ENCODE assay signal across 22 cellular contexts in genomic region chr2:105936954-105937353, GRCh38.
"Had no signal": no experiment of that assay in that cellular context is flagged by ENCODE, and none has a peak within 500 bp of the region (broad histone marks: within the 10 kb centered on the region; RNA-seq: fewer than 3 reads in every experiment).

No MANE protein-coding gene starts in this region.

- H3K27ac ChIP-seq: dorsolateral prefrontal cortex, epithelial cell of prostate, esophagus squamous epithelium, prostate gland, right atrium auricular region, sigmoid colon, stomach, tibial artery had no signal

- H3K36me3 ChIP-seq: esophagus squamous epithelium, prostate gland, right atrium auricular region, sigmoid colon, stomach, tibial artery had no signal

- DNase-seq: dorsolateral prefrontal cortex; effector CD4-positive, alpha-beta T cell; esophagus squamous epithelium; hypothalamus; immature natural killer cell; islet precursor cell; kidney glomerular epithelial cell; mesenchymal stem cell; mucosa of descending colon; naive B cell; sigmoid colon; stimulated activated CD4-positive, alpha-beta T cell treated with anti-CD3 and anti-CD28 coated beads, Interleukin-2, amount 100 ng/mL, for 24 hours; stimulated activated CD4-positive, alpha-beta T cell treated with anti-CD3 and anti-CD28 coated beads, Interleukin-4, amount 100 ng/mL, for 24 hours; stimulated activated naive CD4-positive, alpha-beta T cell treated with Interleukin-2 at 50 U/mL for 16 hours; stomach; tibial artery had no signal

- ATAC-seq: left lobe of liver; mucosa of descending colon; stimulated activated effector memory CD8-positive, alpha-beta T cell treated with anti-CD3 and anti-CD28 coated beads, Interleukin-12 subunit alpha, Interleukin-12 subunit beta, amount 100 ng/mL, for 72 hours had no signal

- H3K4me1 ChIP-seq: prostate gland, right atrium auricular region had no signal

- H3K4me3 ChIP-seq: dorsolateral prefrontal cortex, esophagus squamous epithelium, lung, mucosa of descending colon, prostate gland, right atrium auricular region, sigmoid colon, stomach, tibial artery had no signal

- H3K27me3 ChIP-seq: dorsolateral prefrontal cortex, esophagus squamous epithelium, right atrium auricular region, sigmoid colon, stomach, tibial artery had no signal

- H3K9me3 ChIP-seq: esophagus squamous epithelium, prostate gland, right atrium auricular region, sigmoid colon, stomach, tibial artery had no signal
